In the genomic region with DNA sequence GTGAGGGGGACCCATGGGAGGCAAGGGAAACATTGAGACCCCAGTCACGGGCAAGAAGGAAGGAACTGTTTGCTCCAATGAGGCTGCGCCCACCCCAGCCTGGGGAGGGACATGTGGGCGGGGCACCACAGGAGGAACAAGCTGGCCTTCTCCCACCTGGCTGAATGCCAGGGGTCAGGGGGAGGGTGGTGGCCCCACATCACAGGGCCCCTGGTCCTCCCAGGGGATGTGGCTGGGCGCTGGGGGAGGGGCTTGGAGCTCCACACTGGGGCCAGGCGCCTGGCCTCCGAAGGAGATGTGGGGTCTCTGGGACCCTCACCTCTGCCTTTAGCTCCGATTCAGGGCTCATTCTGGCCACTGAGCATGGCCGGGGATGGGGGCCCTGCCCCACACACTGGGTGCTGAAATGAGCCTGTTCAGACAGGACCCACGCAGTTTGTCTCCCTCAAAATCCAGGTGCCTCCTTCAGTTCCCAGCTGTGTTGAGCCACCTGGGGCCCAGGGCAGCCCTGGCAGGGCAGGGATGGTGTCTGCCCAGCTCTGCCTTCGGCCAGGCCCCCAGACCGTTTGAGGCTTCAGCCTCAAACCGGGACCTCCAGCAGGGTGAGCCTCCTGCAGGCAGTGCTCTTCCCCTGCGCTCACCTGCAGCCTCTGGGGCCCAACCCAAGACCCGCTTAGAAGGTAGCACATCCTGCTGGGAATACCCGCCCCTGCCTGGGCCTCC, we compare ENCODE assay signal across 11 cellular contexts. TPM values are rescaled to one million over a fixed set of nuclear protein-coding genes. Genes with fewer than 3 reads are reported as not detected.
DNase-seq lines count a peak whose midpoint lies in the region; ATAC-seq and TF ChIP-seq lines count a peak whose summit lies in the region.
"Had no signal": no experiment of that assay in that cellular context is flagged by ENCODE, and none has a peak within 500 bp of the region (broad histone marks: within the 10 kb centered on the region; RNA-seq: fewer than 3 reads in every experiment).

No MANE protein-coding gene starts in this region.

- POLR2A ChIA-PET in activated naive CD8-positive, alpha-beta T cell treated with anti-CD3 and anti-CD28 coated beads, Interleukin-2, amount 10 ng/mL, durations not matched to agents 7 days and 5 days (lab: Charles Lee) = no interaction called here

- H3K27ac ChIP-seq in RWPE2 (ENCODE audit: poor library complexity, severe bottlenecking) = no peak overlapping the region

- no peaks in the 10 kb centered on the region for H3K9me3 Mint-ChIP-seq in activated naive CD8-positive, alpha-beta T cell treated with anti-CD3 and anti-CD28 coated beads, Interleukin-2, amount 10 ng/mL, durations not matched to agents 7 days and 5 days
- no peaks in the 10 kb centered on the region for H3K9me3 Mint-ChIP-seq in activated naive CD8-positive, alpha-beta T cell treated with anti-CD3 and anti-CD28 coated beads for 36 hours
- H3K9me3 Mint-ChIP-seq in type B pancreatic cell = no peaks in the 10 kb centered on the region

- H3K4me3 ChIP-seq in RWPE2 (ENCODE audit: severe bottlenecking) = no peak overlapping the region
- H3K4me3 ChIP-seq: lung had no signal

- TF ChIP-seq CTCF in RWPE2 (IDR thresholded peaks at IDR 0.05; ENCODE audit: poor library complexity, severe bottlenecking) = no peak
- no peak for TF ChIP-seq CTCF in type B pancreatic cell (conservative IDR thresholded peaks at IDR 0.05)

- H3K27ac Mint-ChIP-seq in activated naive CD8-positive, alpha-beta T cell treated with anti-CD3 and anti-CD28 coated beads, Interleukin-2, amount 10 ng/mL, durations not matched to agents 7 days and 5 days = no peak overlapping the region
- H3K27ac Mint-ChIP-seq in activated naive CD8-positive, alpha-beta T cell treated with anti-CD3 and anti-CD28 coated beads for 36 hours = no peak overlapping the region
- peak overlapping the region; percentile 7 for H3K27ac Mint-ChIP-seq in type B pancreatic cell

- H3K36me3 ChIP-seq in RWPE2 (ENCODE audit: low read depth) = no peaks in the 10 kb centered on the region

- H3K4me1 ChIP-seq in RWPE2 (ENCODE audit: insufficient read depth, poor library complexity, severe bottlenecking) = peaks cover 4% of the 10 kb centered on the region

- no peaks in the 10 kb centered on the region for H3K27me3 ChIP-seq in RWPE2 (ENCODE audit: insufficient read depth, poor library complexity, severe bottlenecking)

- peak; percentile 52 for ATAC-seq in activated naive CD8-positive, alpha-beta T cell treated with anti-CD3 and anti-CD28 coated beads, Interleukin-2, amount 10 ng/mL, durations not matched to agents 7 days and 5 days (ENCODE audit: low read depth)
- ATAC-seq in RWPE2 (ENCODE audit: low read depth) (peak; percentile 74), HG02759 (IDR thresholded peaks at IDR 0.05; ENCODE audit: unreplicated experiment) (no peak)

- no peaks in the 10 kb centered on the region for H3K36me3 Mint-ChIP-seq in activated naive CD8-positive, alpha-beta T cell treated with anti-CD3 and anti-CD28 coated beads, Interleukin-2, amount 10 ng/mL, durations not matched to agents 7 days and 5 days
- H3K36me3 Mint-ChIP-seq in activated naive CD8-positive, alpha-beta T cell treated with anti-CD3 and anti-CD28 coated beads for 36 hours = no peaks in the 10 kb centered on the region
- H3K36me3 Mint-ChIP-seq in type B pancreatic cell = no peaks in the 10 kb centered on the region
- H3K36me3 Mint-ChIP-seq: CD4-positive, alpha-beta memory T cell had no signal

- no peak overlapping the region for H3K4me3 Mint-ChIP-seq in activated naive CD8-positive, alpha-beta T cell treated with anti-CD3 and anti-CD28 coated beads, Interleukin-2, amount 10 ng/mL, durations not matched to agents 7 days and 5 days
- no peak overlapping the region for H3K4me3 Mint-ChIP-seq in activated naive CD8-positive, alpha-beta T cell treated with anti-CD3 and anti-CD28 coated beads for 36 hours
- H3K4me3 Mint-ChIP-seq in type B pancreatic cell = no peak overlapping the region
- H3K4me3 Mint-ChIP-seq: CD4-positive, alpha-beta memory T cell had no signal

- H3K27me3 Mint-ChIP-seq in activated naive CD8-positive, alpha-beta T cell treated with anti-CD3 and anti-CD28 coated beads, Interleukin-2, amount 10 ng/mL, durations not matched to agents 7 days and 5 days = peaks cover 2% of the 10 kb centered on the region
- H3K27me3 Mint-ChIP-seq in activated naive CD8-positive, alpha-beta T cell treated with anti-CD3 and anti-CD28 coated beads for 36 hours = no peaks in the 10 kb centered on the region
- H3K27me3 Mint-ChIP-seq in type B pancreatic cell = no peaks in the 10 kb centered on the region
- H3K27me3 Mint-ChIP-seq: CD4-positive, alpha-beta memory T cell had no signal

- peaks cover 8% of the 10 kb centered on the region for H3K4me1 Mint-ChIP-seq in activated naive CD8-positive, alpha-beta T cell treated with anti-CD3 and anti-CD28 coated beads, Interleukin-2, amount 10 ng/mL, durations not matched to agents 7 days and 5 days
- no peaks in the 10 kb centered on the region for H3K4me1 Mint-ChIP-seq in activated naive CD8-positive, alpha-beta T cell treated with anti-CD3 and anti-CD28 coated beads for 36 hours
- peaks cover 13% of the 10 kb centered on the region for H3K4me1 Mint-ChIP-seq in type B pancreatic cell (ENCODE audit: unreplicated experiment)

- no peaks in the 10 kb centered on the region for H3K9me3 ChIP-seq in RWPE2 (ENCODE audit: severe bottlenecking)

- DNase-seq in activated naive CD8-positive, alpha-beta T cell treated with anti-CD3 and anti-CD28 coated beads, Interleukin-2, amount 10 ng/mL, durations not matched to agents 7 days and 5 days = no peak
- DNase-seq in activated naive CD8-positive, alpha-beta T cell treated with anti-CD3 and anti-CD28 coated beads for 36 hours = no peak
- DNase-seq in RWPE2 (ENCODE audit: low spot score) = no peak
- peak; percentile 25 for DNase-seq in glomerular visceral epithelial cell (ENCODE audit: extremely low spot score)
- no peak for DNase-seq in type B pancreatic cell (ENCODE audit: extremely low spot score, unreplicated experiment)
- DNase-seq in activated effector memory CD4-positive, alpha-beta T cell treated with anti-CD3 and anti-CD28 coated beads, Interleukin-2, amount 50 U/mL, for 16 hours = no peak
- no peak for DNase-seq in NCI-H1092 (lab: John Stamatoyannopoulos, UW)
- DNase-seq: stimulated activated CD4-positive, alpha-beta T cell treated with anti-CD3 and anti-CD28 coated beads, Interleukin-15, amount 100 ng/mL, for 24 hours had no signal

RNA-seq across cellular contexts. Expression of a gene that starts 33.2 kb away (rescaled TPM):
- 10 to 100 TPM; 67.0 to 70.2 TPM for total RNA-seq in activated naive CD8-positive, alpha-beta T cell treated with anti-CD3 and anti-CD28 coated beads, Interleukin-2, amount 10 ng/mL, durations not matched to agents 7 days and 5 days
- total RNA-seq in activated naive CD8-positive, alpha-beta T cell treated with anti-CD3 and anti-CD28 coated beads for 36 hours = 10 to 100 TPM; 48.2 to 51.6 TPM
- 36.5 and 53.1 TPM in 2 replicates for total RNA-seq in type B pancreatic cell (ENCODE audit: low replicate concordance)
